ENCODE assay signal across 28 cellular contexts in the genomic region with DNA sequence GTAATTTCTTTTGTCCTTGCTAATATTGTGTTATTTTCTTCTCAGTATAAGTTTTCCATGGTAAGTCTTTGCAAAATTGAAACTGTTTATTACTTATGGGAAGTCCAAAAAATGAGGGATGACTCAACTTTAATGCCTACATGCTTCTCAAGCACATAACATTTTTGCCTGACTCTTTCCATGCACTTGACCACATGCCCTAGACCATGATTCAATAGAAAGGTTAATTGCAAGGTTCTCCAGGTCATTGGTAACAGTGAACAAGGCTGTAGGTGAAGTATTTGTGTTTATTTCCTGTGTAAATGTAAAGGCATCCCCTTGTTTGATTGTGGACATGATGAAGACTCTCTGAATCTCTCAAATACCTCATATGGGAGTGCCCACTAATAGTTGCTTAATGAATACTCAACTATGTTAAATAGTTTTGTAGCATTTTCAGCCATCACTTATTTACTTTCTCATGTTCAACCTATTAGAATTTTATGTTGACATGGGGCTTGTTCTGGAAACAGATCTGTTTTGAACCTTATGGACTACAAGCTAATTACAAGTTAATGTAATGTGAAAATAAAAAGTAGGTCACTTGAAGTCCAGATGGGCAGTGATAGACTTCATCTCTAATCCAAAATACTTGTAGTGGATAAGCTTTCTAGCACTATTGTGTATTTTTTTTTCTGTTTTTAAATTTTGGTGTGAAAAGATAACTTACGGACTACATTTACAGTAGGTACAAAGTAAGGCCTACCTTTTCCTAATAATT.
DNase-seq lines count a peak whose midpoint lies in the region; ATAC-seq, FAIRE-seq and TF ChIP-seq lines count a peak whose summit lies in the region.
"Had no signal": no experiment of that assay in that cellular context is flagged by ENCODE, and none has a peak within 500 bp of the region (broad histone marks: within the 10 kb centered on the region; RNA-seq: fewer than 3 reads in every experiment).

No MANE protein-coding gene starts in this region.

- 0 out of 2 replicates have a peak overlapping the region, but pooled peaks have one; percentile 11 for H3K27ac ChIP-seq in GM23248
- H3K27ac ChIP-seq: BLaER1, cardiac muscle cell, esophagus squamous epithelium, left ventricle myocardium inferior, right atrium auricular region, RWPE1, stomach, WERI-Rb-1 had no signal

- in situ Hi-C loops in GM23248 (cut with MboI), result no loop called here

- H3K27ac Mint-ChIP-seq in natural killer cell treated with Interleukin-12 subunit alpha and Interleukin-12 subunit beta and Interleukin-15 and Interleukin-18, amount 100 ng/mL, for 72 hours, result no peak overlapping the region
- H3K27ac Mint-ChIP-seq: activated naive CD4-positive, alpha-beta T cell treated with anti-CD3 and anti-CD28 coated beads, Interleukin-2, amount 50 U/mL, for 24 hours; activated T-helper 2 cell treated with anti-CD3 and anti-CD28 coated beads, Interferon-gamma antibody, Interleukin-2, Interleukin-4, amounts not matched to agents 10 μg/mL and 5 μg/mL and 100 μg/mL, durations not matched to agents 14 hours and 24 hours and 36 hours; T-cell had no signal

- no peak overlapping the region for H3K9ac ChIP-seq in GM23248
- H3K9ac ChIP-seq: BLaER1 had no signal

- no peaks in the 10 kb centered on the region for H3K27me3 Mint-ChIP-seq in natural killer cell treated with Interleukin-12 subunit alpha and Interleukin-12 subunit beta and Interleukin-15 and Interleukin-18, amount 100 ng/mL, for 72 hours
- H3K27me3 Mint-ChIP-seq: activated naive CD4-positive, alpha-beta T cell treated with anti-CD3 and anti-CD28 coated beads, Interleukin-2, amount 50 U/mL, for 24 hours; T-cell had no signal

- no peaks in the 10 kb centered on the region for H3K9me3 ChIP-seq in GM23248 (ENCODE audit: low read depth)
- H3K9me3 ChIP-seq: BLaER1, esophagus squamous epithelium, left ventricle myocardium inferior, right atrium auricular region, stomach, tibial nerve had no signal

- H3K4me3 Mint-ChIP-seq in natural killer cell treated with Interleukin-12 subunit alpha and Interleukin-12 subunit beta and Interleukin-15 and Interleukin-18, amount 100 ng/mL, for 72 hours, result no peak overlapping the region
- H3K4me3 Mint-ChIP-seq: activated naive CD4-positive, alpha-beta T cell treated with anti-CD3 and anti-CD28 coated beads, Interleukin-2, amount 50 U/mL, for 24 hours; T-cell had no signal

- H2AFZ ChIP-seq in GM23248, result no peak overlapping the region

- H3K4me3 ChIP-seq in GM23248 (no peak overlapping the region), bronchial epithelial cell (ENCODE audit: low read depth, low read length) (no peak overlapping the region), lower leg skin (ENCODE audit: low read depth, poor library complexity, severe bottlenecking) (no peak overlapping the region)
- H3K4me3 ChIP-seq: BLaER1, cardiac muscle cell, esophagus squamous epithelium, left ventricle myocardium inferior, right atrium auricular region, stomach, tibial nerve had no signal

- no peaks in the 10 kb centered on the region for H3K4me1 Mint-ChIP-seq in natural killer cell treated with Interleukin-12 subunit alpha and Interleukin-12 subunit beta and Interleukin-15 and Interleukin-18, amount 100 ng/mL, for 72 hours (ENCODE audit: low read depth in 2 of 2)
- H3K4me1 Mint-ChIP-seq: activated naive CD4-positive, alpha-beta T cell treated with anti-CD3 and anti-CD28 coated beads, Interleukin-2, amount 50 U/mL, for 24 hours; T-cell had no signal

- no peaks in the 10 kb centered on the region for H3K79me2 ChIP-seq in GM23248 (ENCODE audit: insufficient read depth)

- peak overlapping the region; percentile 50 for H3K4me2 ChIP-seq in GM23248 (ENCODE audit: unreplicated experiment)
- H3K4me2 ChIP-seq: BLaER1 had no signal

- no peak for FAIRE-seq in bronchial epithelial cell (lab: Jason Lieb, UNC)
- FAIRE-seq: endometrium had no signal

- intact Hi-C loops in lower leg skin (cut with DNase I; ENCODE audit: low total_unique reads), result no loop called here

- H3K27me3 ChIP-seq in GM23248 (replicated peaks; ENCODE audit: insufficient read depth), result no peaks in the 10 kb centered on the region
- no peaks in the 10 kb centered on the region for H3K27me3 ChIP-seq in bronchial epithelial cell (ENCODE audit: control insufficient read depth, insufficient read depth, low read length)
- H3K27me3 ChIP-seq: BLaER1, cardiac muscle cell, esophagus squamous epithelium, right atrium auricular region, stomach, tibial nerve had no signal

- peaks cover 19% of the 10 kb centered on the region for H3F3A ChIP-seq in GM23248 (ENCODE audit: insufficient read depth)

- 96 to 100% methylated on average over 1 of the region's 1 CpG for WGBS in GM23248 (ENCODE audit: low coverage in 1 of 2, low lambda C conversion rate in 2 of 2, missing lambda C conversion rate in 2 of 2), 2 experiments
- WGBS in lower leg skin, 2 donors, result 94 to 98% methylated on average over 1 of the region's 1 CpG

- TF ChIP-seq POLR2A in lower leg skin (IDR thresholded peaks at IDR 0.05), result no peak

- DNase-seq in GM23248 (peak; percentile 47), bronchial epithelial cell (ENCODE audit: low read depth) (peak; percentile 4), fibroblast of peridontal ligament (ENCODE audit: extremely low read depth) (peak; percentile 8), stromal cell of bone marrow (ENCODE audit: low read depth) (peak; percentile 3), lower leg skin (ENCODE audit: low spot score in 2 of 2) (no peak)
- no peak for DNase-seq in stimulated activated CD4-positive, alpha-beta T cell treated with anti-CD3 and anti-CD28 coated beads, Interleukin-12 subunit alpha, Interleukin-12 subunit beta, amount 100 ng/mL, for 4 hours
- DNase-seq in natural killer cell treated with Interleukin-12 subunit alpha and Interleukin-12 subunit beta and Interleukin-15 and Interleukin-18, amount 100 ng/mL, for 72 hours (ENCODE audit: low spot score), result no peak
- DNase-seq: ACHN; activated CD4-positive, alpha-beta T cell treated with anti-CD3 and anti-CD28 coated beads for 48 hours; activated CD8-positive, alpha-beta memory T cell treated with anti-CD3 and anti-CD28 coated beads for 24 hours; activated T-cell treated with anti-CD3 and anti-CD28 coated beads for 4 hours; anterior cingulate cortex; dermis blood vessel endothelial cell; esophagus squamous epithelium; left ventricle myocardium inferior; NCI-H146; stimulated activated CD4-positive, alpha-beta T cell treated with anti-CD3 and anti-CD28 coated beads, Interleukin-2, amount 100 ng/mL, for 48 hours; stomach; T-cell; WERI-Rb-1 had no signal

- no peak for ATAC-seq in natural killer cell treated with Interleukin-12 subunit alpha and Interleukin-12 subunit beta and Interleukin-15 and Interleukin-18, amount 100 ng/mL, for 72 hours
- ATAC-seq: T-cell had no signal

- H3K9me2 ChIP-seq in GM23248 (ENCODE audit: insufficient read depth), result no peaks in the 10 kb centered on the region

- H4K20me1 ChIP-seq in GM23248 (ENCODE audit: insufficient read depth), result no peaks in the 10 kb centered on the region
- H4K20me1 ChIP-seq: BLaER1 had no signal

- no peaks in the 10 kb centered on the region for H3K36me3 ChIP-seq in GM23248 (ENCODE audit: low read depth)
- no peaks in the 10 kb centered on the region for H3K36me3 ChIP-seq in bronchial epithelial cell (ENCODE audit: control insufficient read depth, insufficient read depth, low read length)
- H3K36me3 ChIP-seq: BLaER1, cardiac muscle cell, left ventricle myocardium inferior, right atrium auricular region, tibial nerve, WERI-Rb-1 had no signal

- peaks cover 7% of the 10 kb centered on the region for H3K9me3 Mint-ChIP-seq in natural killer cell treated with Interleukin-12 subunit alpha and Interleukin-12 subunit beta and Interleukin-15 and Interleukin-18, amount 100 ng/mL, for 72 hours
- H3K9me3 Mint-ChIP-seq: activated naive CD4-positive, alpha-beta T cell treated with anti-CD3 and anti-CD28 coated beads, Interleukin-2, amount 50 U/mL, for 24 hours; activated T-helper 2 cell treated with anti-CD3 and anti-CD28 coated beads, Interferon-gamma antibody, Interleukin-2, Interleukin-4, amounts not matched to agents 10 μg/mL and 5 μg/mL and 100 μg/mL, durations not matched to agents 14 hours and 24 hours and 36 hours had no signal

- TF ChIP-seq CTCF in bronchial epithelial cell (IDR thresholded peaks at IDR 0.05; ENCODE audit: insufficient read depth, low read length, severe bottlenecking), result no peak
- TF ChIP-seq CTCF in lower leg skin (IDR thresholded peaks at IDR 0.05), result no peak

- H3K36me3 Mint-ChIP-seq in natural killer cell treated with Interleukin-12 subunit alpha and Interleukin-12 subunit beta and Interleukin-15 and Interleukin-18, amount 100 ng/mL, for 72 hours, result peaks cover 9% of the 10 kb centered on the region

- H3K4me1 ChIP-seq in GM23248 (ENCODE audit: insufficient read depth), result peaks cover 21% of the 10 kb centered on the region
- H3K4me1 ChIP-seq: BLaER1, esophagus squamous epithelium, left ventricle myocardium inferior, right atrium auricular region, stomach, tibial nerve had no signal

Comparison
In these comparisons a context has a peak if more than half of its experiments do, and no peak if none do; other contexts are left out.
1. DNase-seq: peak in GM23248 (single experiment), bronchial epithelial cell (single experiment), fibroblast of peridontal ligament (single experiment) and stromal cell of bone marrow (single experiment); none in stimulated activated CD4-positive, alpha-beta T cell treated with anti-CD3 and anti-CD28 coated beads, Interleukin-12 subunit alpha, Interleukin-12 subunit beta, amount 100 ng/mL, for 4 hours (single experiment), lower leg skin (0 of 2) and natural killer cell treated with Interleukin-12 subunit alpha and Interleukin-12 subunit beta and Interleukin-15 and Interleukin-18, amount 100 ng/mL, for 72 hours (single experiment).